8 cellular contexts compared by ENCODE assay signal in the genomic region with DNA sequence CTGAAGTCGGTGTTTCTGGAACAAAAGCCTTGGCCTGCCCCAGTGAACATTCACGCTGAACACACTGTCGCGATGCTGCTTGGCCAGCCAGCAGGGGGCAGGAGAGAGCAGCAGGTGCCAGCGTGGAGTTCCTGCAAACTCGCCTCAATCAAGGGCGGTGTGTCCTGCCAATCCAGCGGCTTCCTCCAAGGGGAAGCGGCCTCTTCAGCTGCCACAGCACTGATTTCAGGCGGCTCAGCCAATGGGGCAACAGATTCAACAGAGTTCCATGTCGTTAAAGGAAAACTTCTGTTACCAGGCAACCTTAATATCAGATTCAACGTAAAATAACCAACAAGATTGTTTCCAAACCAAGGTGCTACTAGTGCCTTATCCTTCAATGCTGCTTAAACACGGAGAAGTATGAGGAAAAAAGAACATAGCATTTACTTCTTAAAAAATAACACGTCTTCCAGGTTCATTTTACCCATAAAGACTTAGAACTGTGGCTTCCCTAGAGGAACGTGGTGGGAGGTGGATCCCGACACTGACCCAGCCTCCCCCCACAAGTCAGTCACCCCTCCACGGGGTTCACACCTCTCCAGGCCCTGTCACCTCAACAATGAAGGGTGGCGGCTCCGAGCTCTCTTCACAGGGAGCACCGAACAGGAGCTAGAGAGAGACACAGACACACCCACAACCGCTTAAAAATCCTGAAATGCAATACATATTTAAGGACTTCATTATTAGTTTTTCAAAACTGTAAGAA.
DNase-seq lines count a peak whose midpoint lies in the region; ATAC-seq and TF ChIP-seq lines count a peak whose summit lies in the region.

No MANE protein-coding gene starts in this region.

- no peaks in the 10 kb centered on the region for H3K27me3 ChIP-seq in colonic mucosa
- no peaks in the 10 kb centered on the region for H3K27me3 ChIP-seq in left lung

- ATAC-seq in HG02884 (IDR thresholded peaks at IDR 0.05; ENCODE audit: unreplicated experiment), result peak; percentile 69
- peak; percentile 93 for ATAC-seq in left lung
- ATAC-seq in HG02840 (IDR thresholded peaks at IDR 0.05; ENCODE audit: low FRiP score, unreplicated experiment), result no peak

- intact Hi-C loops in colonic mucosa (cut with DNase I), result loop anchor here (5.0 to 10.0 kb wide), 3 partner anchors 154 to 276 kb away; no protein-coding TSS in a partner anchor
- intact Hi-C loops in left lung (cut with DNase I), result loop anchor here in 1 of 2 donors (10.0 kb wide), 1 partner anchor 274 kb away; no protein-coding TSS in a partner anchor

- H3K4me1 ChIP-seq in colonic mucosa (no peaks in the 10 kb centered on the region), left lung (peaks cover 0 to 6% of the 10 kb centered on the region in 2 donors)

- H3K36me3 Mint-ChIP-seq in activated CD4-positive, alpha-beta T cell treated with anti-CD3 and anti-CD28 coated beads, Interleukin-2, amount 10 ng/mL, durations not matched to agents 7 days and 5 days (ENCODE audit: low read depth), result no peaks in the 10 kb centered on the region

- H3K9me3 ChIP-seq in colonic mucosa, result no peaks in the 10 kb centered on the region
- no peaks in the 10 kb centered on the region for H3K9me3 ChIP-seq in left lung

- POLR2A ChIA-PET in activated CD4-positive, alpha-beta T cell treated with anti-CD3 and anti-CD28 coated beads, Interleukin-2, amount 10 ng/mL, durations not matched to agents 7 days and 5 days (lab: Charles Lee), result no interaction called here

- TF ChIP-seq CTCF in colonic mucosa (IDR thresholded peaks at IDR 0.05) (peak; percentile 98), left lung (IDR thresholded peaks at IDR 0.05) (peak; percentile 88 to 94)

- H3K27ac ChIP-seq in colonic mucosa (no peak overlapping the region), left lung (peak overlapping the region in 1 of 2 donors; percentile 37)

- peak; percentile 93 for DNase-seq in ELF-1 (ENCODE audit: low read depth, low spot score)
- peak; percentile 66 for DNase-seq in NCI-H446 treated with DMSO at 0.1 percent for 48 hours (lab: John Stamatoyannopoulos, UW)
- peak; percentile 82 for DNase-seq in activated CD4-positive, alpha-beta T cell treated with anti-CD3 and anti-CD28 coated beads, Interleukin-2, amount 10 ng/mL, durations not matched to agents 7 days and 5 days
- peak; percentile 96 for DNase-seq in colonic mucosa
- peak; percentile 92 to 95 for DNase-seq in left lung
- peak; percentile 63 for DNase-seq in stimulated activated CD4-positive, alpha-beta T cell treated with anti-CD3 and anti-CD28 coated beads, Interleukin-2, amount 100 ng/mL, for 4 hours (ENCODE audit: low read depth)

- H3K4me3 ChIP-seq in colonic mucosa (no peak overlapping the region), left lung (no peak overlapping the region)

- H3K27ac Mint-ChIP-seq in activated CD4-positive, alpha-beta T cell treated with anti-CD3 and anti-CD28 coated beads, Interleukin-2, amount 10 ng/mL, durations not matched to agents 7 days and 5 days, result no peak overlapping the region

- H3K36me3 ChIP-seq in colonic mucosa (no peaks in the 10 kb centered on the region), left lung (no peaks in the 10 kb centered on the region)

- no peak overlapping the region for H3K9ac ChIP-seq in colonic mucosa (ENCODE audit: low read depth in 2 of 2, low read length in 2 of 2)

- CTCF ChIA-PET in activated CD4-positive, alpha-beta T cell treated with anti-CD3 and anti-CD28 coated beads, Interleukin-2, amount 10 ng/mL, durations not matched to agents 7 days and 5 days (lab: Charles Lee), result interaction anchor here (1.7 kb wide), 1 partner anchor 14 kb away, joined by 4 read pairs; no protein-coding TSS in a partner anchor

- peaks cover 3% of the 10 kb centered on the region for H3K27me3 Mint-ChIP-seq in activated CD4-positive, alpha-beta T cell treated with anti-CD3 and anti-CD28 coated beads, Interleukin-2, amount 10 ng/mL, durations not matched to agents 7 days and 5 days

- peaks cover 14% of the 10 kb centered on the region for H3K4me1 Mint-ChIP-seq in activated CD4-positive, alpha-beta T cell treated with anti-CD3 and anti-CD28 coated beads, Interleukin-2, amount 10 ng/mL, durations not matched to agents 7 days and 5 days

- H3K9me3 Mint-ChIP-seq in activated CD4-positive, alpha-beta T cell treated with anti-CD3 and anti-CD28 coated beads, Interleukin-2, amount 10 ng/mL, durations not matched to agents 7 days and 5 days, result peaks cover 2% of the 10 kb centered on the region

- no peak overlapping the region for H3K4me3 Mint-ChIP-seq in activated CD4-positive, alpha-beta T cell treated with anti-CD3 and anti-CD28 coated beads, Interleukin-2, amount 10 ng/mL, durations not matched to agents 7 days and 5 days
